ENCODE assay signal across 20 cellular contexts in the genomic region with DNA sequence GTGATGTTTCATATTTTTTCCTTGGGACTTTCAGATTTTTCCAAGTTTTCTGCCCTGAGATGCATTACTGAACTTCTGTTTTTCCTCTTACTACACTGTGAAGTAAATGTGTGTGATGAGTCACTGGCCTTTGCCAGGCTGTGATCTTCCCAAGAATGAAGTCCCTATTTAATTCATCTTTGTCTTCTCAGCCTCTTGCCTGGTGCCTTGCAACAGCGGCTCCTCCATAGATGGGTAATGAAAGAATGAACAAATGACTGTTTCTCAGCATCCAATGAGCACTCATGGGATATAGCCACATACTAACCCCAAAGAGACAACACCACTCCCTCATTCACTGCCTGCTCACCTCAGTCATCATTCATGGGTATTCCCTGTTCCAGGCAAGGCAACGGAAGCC.
DNase-seq lines count a peak whose midpoint lies in the region; ATAC-seq and TF ChIP-seq lines count a peak whose summit lies in the region.
"Had no signal": no experiment of that assay in that cellular context is flagged by ENCODE, and none has a peak within 500 bp of the region (broad histone marks: within the 10 kb centered on the region; RNA-seq: fewer than 3 reads in every experiment).

No MANE protein-coding gene starts in this region.

- H3K9me3 ChIP-seq in right atrium auricular region (no peaks in the 10 kb centered on the region), RWPE2 (ENCODE audit: severe bottlenecking) (no peaks in the 10 kb centered on the region), fibroblast of lung (ENCODE audit: control insufficient read depth, insufficient read depth, low read depth, low read length) (no peaks in the 10 kb centered on the region)
- H3K9me3 ChIP-seq: lower lobe of right lung, SJCRH30 had no signal

- H3K27me3 Mint-ChIP-seq in progenitor cell of endocrine pancreas = peaks cover 5% of the 10 kb centered on the region
- H3K27me3 Mint-ChIP-seq: naive B cell had no signal

- no peak overlapping the region for H2AFZ ChIP-seq in fibroblast of lung (ENCODE audit: low read length)

- intact Hi-C loops in left ventricle myocardium superior (cut with micrococcal nuclease) = no loop called here

- H3K9me3 Mint-ChIP-seq in progenitor cell of endocrine pancreas (ENCODE audit: low read depth) = no peaks in the 10 kb centered on the region
- H3K9me3 Mint-ChIP-seq: endodermal cell, naive B cell had no signal

- no peaks in the 10 kb centered on the region for H3K36me3 ChIP-seq in right atrium auricular region
- no peaks in the 10 kb centered on the region for H3K36me3 ChIP-seq in RWPE2 (ENCODE audit: low read depth)
- no peaks in the 10 kb centered on the region for H3K36me3 ChIP-seq in fibroblast of lung (ENCODE audit: control insufficient read depth, insufficient read depth, low read length)
- H3K36me3 ChIP-seq: lower lobe of right lung, SJCRH30 had no signal

- no peak overlapping the region for H3K4me2 ChIP-seq in fibroblast of lung (ENCODE audit: extremely low read depth, insufficient read depth, low read length)

- no peak overlapping the region for H3K27ac Mint-ChIP-seq in progenitor cell of endocrine pancreas
- H3K27ac Mint-ChIP-seq: endodermal cell, naive B cell had no signal

- H3K27ac ChIP-seq in right atrium auricular region = no peak overlapping the region
- peak overlapping the region; percentile 28 for H3K27ac ChIP-seq in RWPE2 (ENCODE audit: poor library complexity, severe bottlenecking)
- no peak overlapping the region for H3K27ac ChIP-seq in fibroblast of lung (ENCODE audit: insufficient read depth, low read length)
- H3K27ac ChIP-seq: lower lobe of right lung, SJCRH30 had no signal

- no peak overlapping the region for H3K9ac ChIP-seq in fibroblast of lung (ENCODE audit: insufficient read depth, low read length)

- no peaks in the 10 kb centered on the region for H3K79me2 ChIP-seq in fibroblast of lung (ENCODE audit: control insufficient read depth, insufficient read depth, low read length)

- H3K27me3 ChIP-seq in right atrium auricular region (no peaks in the 10 kb centered on the region), RWPE2 (ENCODE audit: insufficient read depth, poor library complexity, severe bottlenecking) (no peaks in the 10 kb centered on the region), fibroblast of lung (ENCODE audit: control insufficient read depth, insufficient read depth, low read length) (no peaks in the 10 kb centered on the region)

- H3K4me3 Mint-ChIP-seq in progenitor cell of endocrine pancreas (ENCODE audit: low read depth) = no peak overlapping the region
- H3K4me3 Mint-ChIP-seq: endodermal cell, naive B cell had no signal

- H3K4me1 ChIP-seq in right atrium auricular region = peaks cover 0 to 42% of the 10 kb centered on the region in 2 donors
- peaks cover 44% of the 10 kb centered on the region for H3K4me1 ChIP-seq in RWPE2 (ENCODE audit: insufficient read depth, poor library complexity, severe bottlenecking)
- H3K4me1 ChIP-seq in fibroblast of lung (ENCODE audit: control insufficient read depth, extremely low read depth, insufficient read depth, low read length) = peaks cover 5% of the 10 kb centered on the region
- H3K4me1 ChIP-seq: SJCRH30 had no signal

- CTCF ChIA-PET in GM10248 (lab: Yijun Ruan, JAX) = interaction anchor here (1.0 to 1.8 kb wide), 3 partner anchors 9 to 17 kb away, joined by 4 to 5 read pairs (median 4); no protein-coding TSS in a partner anchor

- H3K4me1 Mint-ChIP-seq in progenitor cell of endocrine pancreas (ENCODE audit: low read depth) = no peaks in the 10 kb centered on the region

- TF ChIP-seq CTCF in right atrium auricular region (IDR thresholded peaks at IDR 0.05) (no peak), RWPE2 (IDR thresholded peaks at IDR 0.05; ENCODE audit: poor library complexity, severe bottlenecking) (no peak), fibroblast of lung (conservative IDR thresholded peaks at IDR 0.05 in 1 of 2, IDR thresholded peaks at IDR 0.05 in 1 of 2; ENCODE audit: low read depth in 1 of 2, low read length in 2 of 2) (no peak), GM10248 (IDR thresholded peaks at IDR 0.05; ENCODE audit: control extremely low read depth, extremely low read depth, low read depth, missing control alignments) (no peak), progenitor cell of endocrine pancreas (IDR thresholded peaks at IDR 0.05; ENCODE audit: unreplicated experiment) (no peak)

- no peaks in the 10 kb centered on the region for H3K36me3 Mint-ChIP-seq in progenitor cell of endocrine pancreas (ENCODE audit: insufficient read depth)
- H3K36me3 Mint-ChIP-seq: naive B cell had no signal

- H4K20me1 ChIP-seq in fibroblast of lung (ENCODE audit: control insufficient read depth, extremely low read depth, insufficient read depth, low read length) = no peaks in the 10 kb centered on the region

- DNase-seq in left ventricle myocardium superior (no peak), right atrium auricular region (ENCODE audit: low spot score) (no peak), RWPE2 (ENCODE audit: low spot score) (no peak), fibroblast of lung (ENCODE audit: low read depth in 2 of 2) (peak; percentile 51 to 74), GM10248 (ENCODE audit: extremely low spot score) (no peak), progenitor cell of endocrine pancreas (ENCODE audit: low spot score, unreplicated experiment) (no peak), NCI-H2171 (lab: John Stamatoyannopoulos, UW) (no peak)
- DNase-seq: activated CD4-positive, alpha-beta T cell treated with anti-CD3 and anti-CD28 coated beads for 1 hour; activated naive CD4-positive, alpha-beta T cell treated with anti-CD3 and anti-CD28 coated beads, Interleukin-2, amount 50 U/mL, for 16 hours; activated T-cell treated with anti-CD3 and anti-CD28 coated beads for 4 hours; caudate nucleus; endodermal cell; lower lobe of right lung; naive B cell; NCI-H1694 treated with DMSO at 0.1 percent for 48 hours; NCI-H510A; SJCRH30; stimulated activated naive CD4-positive, alpha-beta T cell treated with Interleukin-2 at 50 U/mL for 16 hours; T-helper 9 cell had no signal

- H3K4me3 ChIP-seq in right atrium auricular region (no peak overlapping the region), RWPE2 (ENCODE audit: severe bottlenecking) (no peak overlapping the region), fibroblast of lung (replicated peaks in 1 of 4; ENCODE audit: control extremely low read depth in 1 of 4, insufficient read depth in 1 of 4, low read depth in 3 of 4, low read length in 4 of 4) (no peak overlapping the region)
- H3K4me3 ChIP-seq: lower lobe of right lung, SJCRH30 had no signal

- ATAC-seq in left ventricle myocardium superior (peak; percentile 4), RWPE2 (ENCODE audit: low read depth) (peak; percentile 20; the same call in 1 of the 3 replicates), GM21447 (IDR thresholded peaks at IDR 0.05; ENCODE audit: unreplicated experiment) (no peak)
- ATAC-seq: lower lobe of right lung had no signal

- POLR2A ChIA-PET in GM10248 (lab: Yijun Ruan, JAX) = no interaction called here

Comparison
In these comparisons a context has a peak if more than half of its experiments do, and no peak if none do; other contexts are left out.
1. DNase-seq: peak in fibroblast of lung (2 of 2); none in left ventricle myocardium superior (single experiment), right atrium auricular region (single experiment), RWPE2 (single experiment), GM10248 (single experiment), progenitor cell of endocrine pancreas (single experiment) and NCI-H2171 (single experiment).